Comparison of ENCODE assay signal across 18 cellular contexts in the genomic region with DNA sequence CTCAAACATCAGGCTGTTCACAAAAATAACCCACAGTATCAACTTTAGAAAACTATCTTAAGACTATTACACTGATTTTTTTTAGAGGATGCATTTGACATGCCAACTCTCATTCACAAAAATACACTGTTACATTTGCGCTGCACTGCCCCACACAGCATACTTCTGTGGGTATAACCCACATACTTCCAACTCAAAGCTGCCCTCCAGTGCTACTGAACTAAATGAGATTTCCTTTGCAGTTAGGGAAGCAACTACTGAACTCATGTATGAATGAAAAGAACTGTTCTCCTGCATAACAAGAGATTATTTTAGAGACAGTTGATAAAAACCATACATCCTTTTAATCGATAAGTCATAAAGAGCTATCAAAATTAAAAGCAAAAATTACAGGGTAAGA.
"Had no signal": no experiment of that assay in that cellular context is flagged by ENCODE, and none has a peak within 500 bp of the region (broad histone marks: within the 10 kb centered on the region; RNA-seq: fewer than 3 reads in every experiment).

No MANE protein-coding gene starts in this region.

- H3K4me3 ChIP-seq: ovary, right atrium auricular region, sigmoid colon, stomach had no signal

- ATAC-seq: esophagus mucosa, left cardiac atrium, left ventricle myocardium superior, natural killer cell had no signal

- H3K27ac Mint-ChIP-seq: immature natural killer cell, natural killer cell had no signal

- H3K4me3 Mint-ChIP-seq: immature natural killer cell, natural killer cell, neural crest cell had no signal

- H3K36me3 ChIP-seq: ovary, right atrium auricular region, sigmoid colon, stomach had no signal

- H3K27ac ChIP-seq: ovary, right atrium auricular region, sigmoid colon, stomach had no signal

- H3K4me1 Mint-ChIP-seq: immature natural killer cell, natural killer cell had no signal

- H3K9me3 ChIP-seq: ovary, right atrium auricular region, sigmoid colon, stomach had no signal

- H3K27me3 ChIP-seq: ovary, right atrium auricular region, sigmoid colon, stomach had no signal

- H3K4me1 ChIP-seq: right atrium auricular region, stomach had no signal

- H3K36me3 Mint-ChIP-seq: natural killer cell had no signal

- DNase-seq: effector memory CD4-positive, alpha-beta T cell; immature natural killer cell; kidney; left cardiac atrium; left ventricle myocardium superior; natural killer cell; nucleus accumbens; ovary; sigmoid colon; small intestine; stimulated activated CD4-positive, alpha-beta T cell treated with anti-CD3 and anti-CD28 coated beads, Interleukin-12 subunit alpha, Interleukin-12 subunit beta, amount 100 ng/mL, for 4 hours; stimulated activated naive CD4-positive, alpha-beta T cell; stomach; substantia nigra; trophoblast cell had no signal

- H3K9me3 Mint-ChIP-seq: natural killer cell had no signal
